In the genomic region with DNA sequence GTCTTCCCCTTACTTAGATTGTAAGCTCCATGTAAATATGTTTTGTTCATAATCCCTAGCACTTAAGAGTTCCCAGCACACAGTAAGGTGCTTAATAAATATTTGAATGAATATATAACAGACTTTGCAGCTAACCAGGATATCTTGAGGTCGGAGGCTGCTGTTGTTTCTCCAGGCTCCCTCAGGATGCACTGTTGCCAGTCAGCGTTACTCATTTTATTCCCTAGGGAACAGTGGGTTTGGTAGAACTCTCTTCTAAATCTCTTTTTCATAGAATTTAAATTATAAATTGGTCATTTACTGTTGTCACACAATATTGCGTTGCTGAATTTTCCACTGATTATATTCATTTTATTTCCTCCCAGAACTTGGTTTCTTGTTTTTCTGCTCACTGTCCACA, we compare ENCODE assay signal across 8 cellular contexts. TPM values are rescaled to one million over a fixed set of nuclear protein-coding genes. Genes with fewer than 3 reads are reported as not detected.
DNase-seq lines count a peak whose midpoint lies in the region; ATAC-seq and TF ChIP-seq lines count a peak whose summit lies in the region.

No MANE protein-coding gene starts in this region.

- peak overlapping the region; percentile 99 for H3K9ac ChIP-seq in neural cell (ENCODE audit: low read length)

- H3K9me3 Mint-ChIP-seq in CD14-positive monocyte: peaks cover 0 to 3% (median 0%) of the 10 kb centered on the region in 7 donors

- no peaks in the 10 kb centered on the region for H3K9me2 ChIP-seq in neural cell (ENCODE audit: insufficient read depth, low read length)

- H3K9me3 ChIP-seq in MG63 (no peaks in the 10 kb centered on the region), neural cell (ENCODE audit: low read length) (no peaks in the 10 kb centered on the region)

- peak overlapping the region; percentile 96 for H3K4me2 ChIP-seq in neural cell (ENCODE audit: low read length)

- H3F3A ChIP-seq in neural cell (ENCODE audit: insufficient read depth, low read length, poor library complexity, severe bottlenecking): peaks cover 2% of the 10 kb centered on the region

- peaks cover 3 to 8% of the 10 kb centered on the region in 2 donors for H3K36me3 Mint-ChIP-seq in CD14-positive monocyte

- peaks cover 37% of the 10 kb centered on the region for H3K4me1 Mint-ChIP-seq in CD14-positive monocyte

- no peak for ATAC-seq in HG03045 (IDR thresholded peaks at IDR 0.05; ENCODE audit: unreplicated experiment)

- intact Hi-C loops in CD14-positive monocyte (cut with micrococcal nuclease): loop anchor here (2.0 to 10.0 kb wide), 4 partner anchors 53 to 796 kb away; a partner anchor contains a TSS

- DNase-seq in CD14-positive monocyte (ENCODE audit: low spot score) (no peak), MG63 (no peak), dedifferentiated amniotic fluid mesenchymal stem cell (ENCODE audit: extremely low spot score) (peak; percentile 46), Ammon's horn (ENCODE audit: low spot score) (no peak), islet precursor cell (no peak)
- DNase-seq in activated CD4-positive, CD25-positive, alpha-beta regulatory T cell (lab: John Stamatoyannopoulos, UW): no peak

- H3K79me2 ChIP-seq in neural cell (replicated peaks; ENCODE audit: insufficient read depth, low read length): peaks cover 34% of the 10 kb centered on the region

- no peak for TF ChIP-seq EP300 in neural cell (conservative IDR thresholded peaks at IDR 0.05; ENCODE audit: poor library complexity, severe bottlenecking)

- H3K27ac Mint-ChIP-seq in CD14-positive monocyte: peak overlapping the region; percentile 90 to 97 (median 94)

- H3K36me3 ChIP-seq in MG63 (peaks cover 33% of the 10 kb centered on the region), neural cell (ENCODE audit: insufficient read depth, low read length) (no peaks in the 10 kb centered on the region)

- no peak for TF ChIP-seq RAD21 in neural cell (conservative IDR thresholded peaks at IDR 0.05)

- H2AFZ ChIP-seq in neural cell (ENCODE audit: low read depth, low read length): peak overlapping the region; percentile 40

- peak overlapping the region; percentile 98 for H3K27ac ChIP-seq in neural cell (ENCODE audit: low read length)

- peaks cover 2% of the 10 kb centered on the region for H4K20me1 ChIP-seq in neural cell (ENCODE audit: insufficient read depth)

- H3K4me3 ChIP-seq in MG63 (peak overlapping the region; percentile 91), neural cell (ENCODE audit: low read length) (peak overlapping the region; percentile 75)

- H3K4me3 Mint-ChIP-seq in CD14-positive monocyte: peak overlapping the region; percentile 68 to 77

- H3K27me3 Mint-ChIP-seq in CD14-positive monocyte (ENCODE audit: low read depth in 3 of 3): peaks cover 0 to 2% (median 1%) of the 10 kb centered on the region in 3 donors

- TF ChIP-seq CTCF in CD14-positive monocyte (IDR thresholded peaks at IDR 0.05) (no peak), neural cell (IDR thresholded peaks at IDR 0.05; ENCODE audit: poor library complexity, severe bottlenecking) (no peak)

- H3K27me3 ChIP-seq in MG63: no peaks in the 10 kb centered on the region
- H3K27me3 ChIP-seq in neural cell (ENCODE audit: insufficient read depth, low read depth, low read length): no peaks in the 10 kb centered on the region

TF ChIP-seq in neural cell, 6 proteins besides CTCF, POLR2A, EP300 and RAD21:
- TF ChIP-seq TAF1 (IDR thresholded peaks at IDR 0.05; ENCODE audit: low read depth): no peak
- TF ChIP-seq MXI1 (conservative IDR thresholded peaks at IDR 0.05; ENCODE audit: poor library complexity, severe bottlenecking): no peak
- TF ChIP-seq, protein P1, sequence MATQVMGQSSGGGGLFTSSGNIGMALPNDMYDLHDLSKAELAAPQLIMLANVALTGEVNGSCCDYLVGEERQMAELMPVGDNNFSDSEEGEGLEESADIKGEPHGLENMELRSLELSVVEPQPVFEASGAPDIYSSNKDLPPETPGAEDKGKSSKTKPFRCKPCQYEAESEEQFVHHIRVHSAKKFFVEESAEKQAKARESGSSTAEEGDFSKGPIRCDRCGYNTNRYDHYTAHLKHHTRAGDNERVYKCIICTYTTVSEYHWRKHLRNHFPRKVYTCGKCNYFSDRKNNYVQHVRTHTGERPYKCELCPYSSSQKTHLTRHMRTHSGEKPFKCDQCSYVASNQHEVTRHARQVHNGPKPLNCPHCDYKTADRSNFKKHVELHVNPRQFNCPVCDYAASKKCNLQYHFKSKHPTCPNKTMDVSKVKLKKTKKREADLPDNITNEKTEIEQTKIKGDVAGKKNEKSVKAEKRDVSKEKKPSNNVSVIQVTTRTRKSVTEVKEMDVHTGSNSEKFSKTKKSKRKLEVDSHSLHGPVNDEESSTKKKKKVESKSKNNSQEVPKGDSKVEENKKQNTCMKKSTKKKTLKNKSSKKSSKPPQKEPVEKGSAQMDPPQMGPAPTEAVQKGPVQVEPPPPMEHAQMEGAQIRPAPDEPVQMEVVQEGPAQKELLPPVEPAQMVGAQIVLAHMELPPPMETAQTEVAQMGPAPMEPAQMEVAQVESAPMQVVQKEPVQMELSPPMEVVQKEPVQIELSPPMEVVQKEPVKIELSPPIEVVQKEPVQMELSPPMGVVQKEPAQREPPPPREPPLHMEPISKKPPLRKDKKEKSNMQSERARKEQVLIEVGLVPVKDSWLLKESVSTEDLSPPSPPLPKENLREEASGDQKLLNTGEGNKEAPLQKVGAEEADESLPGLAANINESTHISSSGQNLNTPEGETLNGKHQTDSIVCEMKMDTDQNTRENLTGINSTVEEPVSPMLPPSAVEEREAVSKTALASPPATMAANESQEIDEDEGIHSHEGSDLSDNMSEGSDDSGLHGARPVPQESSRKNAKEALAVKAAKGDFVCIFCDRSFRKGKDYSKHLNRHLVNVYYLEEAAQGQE (IDR thresholded peaks at IDR 0.05; ENCODE audit: borderline replicate concordance): no peak
- no peak for TF ChIP-seq SMC3 (conservative IDR thresholded peaks at IDR 0.05; ENCODE audit: poor library complexity)
- no peak for TF ChIP-seq EZH2 (IDR thresholded peaks at IDR 0.05; ENCODE audit: borderline replicate concordance, insufficient read depth, low read length, poor library complexity, severe bottlenecking)
- TF ChIP-seq POLR2AphosphoS5 (IDR thresholded peaks at IDR 0.05): no peak

RNA-seq across cellular contexts. Expression of a gene that starts 1.0 kb away (rescaled TPM):
- polyA plus RNA-seq in CD14-positive monocyte: 10 to 100 TPM; 59.2 to 81.5 TPM
- 199 and 235 TPM in 2 replicates for total RNA-seq in MG63 (2014; rRNA removed; shearing (Covaris generic); ENCODE audit: low replicate concordance)
- 243 and 256 TPM in 2 replicates for polyA plus RNA-seq in neural cell
- 427 and 533 TPM in 2 replicates for polyA minus RNA-seq in neural cell

RNA-seq across cellular contexts. Expression of a gene that starts 54.9 kb away (rescaled TPM):
- polyA plus RNA-seq in CD14-positive monocyte (10 to 100 TPM; 10.1 to 13.3 TPM), neural cell (12.4 and 12.7 TPM in 2 replicates)
- total RNA-seq in MG63 (2014; rRNA removed; shearing (Covaris generic); ENCODE audit: low replicate concordance): 52.1 and 96.3 TPM in 2 replicates
- 22.3 and 22.6 TPM in 2 replicates for polyA minus RNA-seq in neural cell
